Comparison of ENCODE assay signal across 27 cellular contexts in the genomic region with DNA sequence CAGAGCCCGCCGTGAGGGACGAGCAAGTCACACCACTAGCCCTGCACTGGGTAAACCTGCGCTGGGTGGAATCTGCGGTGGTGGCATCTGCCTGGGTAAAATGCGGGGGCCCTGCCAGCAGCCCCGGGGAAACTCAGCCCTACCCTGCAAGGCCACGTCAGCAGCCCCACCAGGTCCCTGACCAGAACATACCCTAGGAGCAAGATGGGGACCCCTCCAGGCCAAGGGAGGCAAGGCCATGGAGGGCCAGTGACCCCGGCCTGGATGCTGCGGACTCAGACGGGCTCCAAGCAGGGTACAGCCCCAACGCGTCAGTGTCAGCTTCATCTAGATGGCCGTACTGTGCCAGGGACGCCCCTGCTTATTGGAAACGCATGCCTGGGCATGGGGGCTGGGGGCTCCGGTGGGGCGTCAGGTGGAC. TPM values are rescaled to one million over a fixed set of nuclear protein-coding genes. Genes with fewer than 3 reads are reported as not detected.
A peak's percentile ranks its signal among the peaks of the same experiment; 100 is the strongest.
DNase-seq lines count a peak whose midpoint lies in the region; ATAC-seq and TF ChIP-seq lines count a peak whose summit lies in the region.
"Had no signal": no experiment of that assay in that cellular context is flagged by ENCODE, and none has a peak within 500 bp of the region (broad histone marks: within the 10 kb centered on the region; RNA-seq: fewer than 3 reads in every experiment).

No MANE protein-coding gene starts in this region.

- no peak overlapping the region for H3K4me3 ChIP-seq in H7 (ENCODE audit: insufficient read depth, low read depth, low read length)
- H3K4me3 ChIP-seq in Panc1 (ENCODE audit: low read depth in 2 of 2, low read length in 2 of 2) = no peak overlapping the region
- H3K4me3 ChIP-seq in lower lobe of right lung = no peak overlapping the region
- no peak overlapping the region for H3K4me3 ChIP-seq in esophagus squamous epithelium
- H3K4me3 ChIP-seq in effector memory CD4-positive, alpha-beta T cell (ENCODE audit: insufficient read depth, low read depth, low read length, poor library complexity, severe bottlenecking) = no peak overlapping the region
- H3K4me3 ChIP-seq: A549; BLaER1 treated with 17β-estradiol and CSF1 and Interleukin-3, amounts not matched to agents 10 nM and 100 nM; GM12878; MG63 had no signal

- no peak for TF ChIP-seq POLR2A in esophagus squamous epithelium (IDR thresholded peaks at IDR 0.05)

- H3K27ac Mint-ChIP-seq in activated T-helper 1 cell treated with anti-CD3 and anti-CD28 coated beads, Interleukin-12 subunit alpha, Interleukin-12 subunit beta, Interleukin-2, Interleukin-4 antibody, amounts not matched to agents 30 ng/mL and 10 ng/mL and 1 ng/mL, durations not matched to agents 14 hours and 24 hours and 36 hours = no peak overlapping the region
- H3K27ac Mint-ChIP-seq: CD4-positive, alpha-beta T cell; H9 had no signal

- POLR2A ChIA-PET in Panc1 (lab: Charles Lee) = no interaction called here

- peaks cover 19% of the 10 kb centered on the region for H3K36me3 Mint-ChIP-seq in activated T-helper 1 cell treated with anti-CD3 and anti-CD28 coated beads, Interleukin-12 subunit alpha, Interleukin-12 subunit beta, Interleukin-2, Interleukin-4 antibody, amounts not matched to agents 30 ng/mL and 10 ng/mL and 1 ng/mL, durations not matched to agents 14 hours and 24 hours and 36 hours (ENCODE audit: low read depth)

- H3K27ac ChIP-seq in Panc1 (ENCODE audit: low read length) = no peak overlapping the region
- no peak overlapping the region for H3K27ac ChIP-seq in lower lobe of right lung
- no peak overlapping the region for H3K27ac ChIP-seq in esophagus squamous epithelium
- no peak overlapping the region for H3K27ac ChIP-seq in effector memory CD4-positive, alpha-beta T cell (ENCODE audit: insufficient read depth, low read length, poor library complexity, severe bottlenecking)
- H3K27ac ChIP-seq: A549; BLaER1 treated with 17β-estradiol and CSF1 and Interleukin-3, amounts not matched to agents 10 nM and 100 nM; RWPE1 had no signal

- WGBS in esophagus squamous epithelium, 2 donors = 93 to 98% methylated on average over 7 to 9 of the region's 18 CpGs

- H3K9me3 ChIP-seq in Panc1 (ENCODE audit: control insufficient read depth, insufficient read depth, low read depth, low read length) (no peaks in the 10 kb centered on the region), lower lobe of right lung (no peaks in the 10 kb centered on the region), esophagus squamous epithelium (no peaks in the 10 kb centered on the region)
- no peaks in the 10 kb centered on the region for H3K9me3 ChIP-seq in effector memory CD4-positive, alpha-beta T cell (ENCODE audit: control insufficient read depth, low read length)
- H3K9me3 ChIP-seq: A549, MG63, SK-N-SH had no signal

- H3K4me1 ChIP-seq in Panc1 (ENCODE audit: control insufficient read depth, insufficient read depth, low read length) (no peaks in the 10 kb centered on the region), lower lobe of right lung (peaks cover 10% of the 10 kb centered on the region), esophagus squamous epithelium (peaks cover 0 to 10% (median 0%) of the 10 kb centered on the region in 3 donors)
- no peaks in the 10 kb centered on the region for H3K4me1 ChIP-seq in effector memory CD4-positive, alpha-beta T cell (ENCODE audit: control insufficient read depth, insufficient read depth, low read length, poor library complexity, severe bottlenecking)
- H3K4me1 ChIP-seq: A549 had no signal

- H3K4me1 Mint-ChIP-seq in activated T-helper 1 cell treated with anti-CD3 and anti-CD28 coated beads, Interleukin-12 subunit alpha, Interleukin-12 subunit beta, Interleukin-2, Interleukin-4 antibody, amounts not matched to agents 30 ng/mL and 10 ng/mL and 1 ng/mL, durations not matched to agents 14 hours and 24 hours and 36 hours (ENCODE audit: low read depth) = no peaks in the 10 kb centered on the region

- no peak overlapping the region for H3K4me3 Mint-ChIP-seq in activated T-helper 1 cell treated with anti-CD3 and anti-CD28 coated beads, Interleukin-12 subunit alpha, Interleukin-12 subunit beta, Interleukin-2, Interleukin-4 antibody, amounts not matched to agents 30 ng/mL and 10 ng/mL and 1 ng/mL, durations not matched to agents 14 hours and 24 hours and 36 hours
- H3K4me3 Mint-ChIP-seq: CD4-positive, alpha-beta T cell; H9 had no signal

- H3K9me3 Mint-ChIP-seq in activated T-helper 1 cell treated with anti-CD3 and anti-CD28 coated beads, Interleukin-12 subunit alpha, Interleukin-12 subunit beta, Interleukin-2, Interleukin-4 antibody, amounts not matched to agents 30 ng/mL and 10 ng/mL and 1 ng/mL, durations not matched to agents 14 hours and 24 hours and 36 hours = no peaks in the 10 kb centered on the region
- H3K9me3 Mint-ChIP-seq: CD4-positive, alpha-beta T cell had no signal

- in situ Hi-C loops in Panc1 (cut with HindIII; ENCODE audit: low pct_unique_long_range_greater_than_20kb, low sequenced_read_pairs) = no loop called here

- no TSS peak for BruUV-seq in Panc1 (replicated peaks; lab: Mats Ljungman, UMichigan)

- peaks cover 3% of the 10 kb centered on the region for H3K36me3 ChIP-seq in H7 (replicated peaks; ENCODE audit: control insufficient read depth, insufficient read depth, low read length)
- H3K36me3 ChIP-seq in Panc1 (ENCODE audit: control insufficient read depth, insufficient read depth, low read length) = peaks cover 3% of the 10 kb centered on the region; the same call in 1 of the 2 replicates
- peaks cover 91% of the 10 kb centered on the region for H3K36me3 ChIP-seq in lower lobe of right lung
- H3K36me3 ChIP-seq in esophagus squamous epithelium = peaks cover 32 to 94% (median 57%) of the 10 kb centered on the region in 3 donors
- H3K36me3 ChIP-seq in effector memory CD4-positive, alpha-beta T cell (ENCODE audit: control insufficient read depth, insufficient read depth, low read length) = peaks cover 58% of the 10 kb centered on the region
- H3K36me3 ChIP-seq: MG63 had no signal

- TF ChIP-seq CTCF in Panc1 (IDR thresholded peaks at IDR 0.05) = no peak
- TF ChIP-seq CTCF in lower lobe of right lung (IDR thresholded peaks at IDR 0.05) = no peak
- no peak for TF ChIP-seq CTCF in esophagus squamous epithelium (IDR thresholded peaks at IDR 0.05)

- ATAC-seq in Panc1 (peak; percentile 37; the same call in 1 of the 2 replicates), left ventricle myocardium superior (no peak), lower lobe of right lung (peak in 1 of 2 donors; percentile 9)
- ATAC-seq: A549, GM12878 had no signal

- DNase-seq in H7 (peak; percentile 81), Panc1 (ENCODE audit: low read depth, low spot score) (no peak), left ventricle myocardium superior (peak; percentile 21), lower lobe of right lung (peak; percentile 41), activated gamma-delta T cell treated with Interleukin-2 at 50 U/mL for 16 hours (no peak), esophagus squamous epithelium (lab: John Stamatoyannopoulos, UW) (no peak)
- DNase-seq in activated T-helper 1 cell treated with anti-CD3 and anti-CD28 coated beads, Interleukin-12 subunit alpha, Interleukin-12 subunit beta, Interleukin-2, Interleukin-4 antibody, amounts not matched to agents 30 ng/mL and 10 ng/mL and 1 ng/mL, durations not matched to agents 14 hours and 24 hours and 36 hours (ENCODE audit: low spot score) = no peak
- no peak for DNase-seq in effector memory CD4-positive, alpha-beta T cell
- DNase-seq: AML-193; CD4-positive, alpha-beta T cell; H9; IMR-90; KG1; MG63; NCI-H1105 treated with DMSO at 0.1 percent for 48 hours; NCI-H146; NCI-H1930; NCI-H2107; NCI-H446; NCI-H526; SIG-M5; SK-N-SH; SW 1271 had no signal

- intact Hi-C loops in Panc1 (cut with micrococcal nuclease; ENCODE audit: unreplicated experiment) (no loop called here), left ventricle myocardium superior (cut with micrococcal nuclease) (no loop called here), lower lobe of right lung (cut with DNase I) (no loop called here), esophagus squamous epithelium (cut with DNase I) (no loop called here)
- intact Hi-C loops in activated T-helper 1 cell treated with anti-CD3 and anti-CD28 coated beads, Interleukin-12 subunit alpha, Interleukin-12 subunit beta, Interleukin-2, Interleukin-4 antibody, amounts not matched to agents 30 ng/mL and 10 ng/mL and 1 ng/mL, durations not matched to agents 14 hours and 24 hours and 36 hours (cut with micrococcal nuclease) = no loop called here

- H3K27me3 Mint-ChIP-seq in activated T-helper 1 cell treated with anti-CD3 and anti-CD28 coated beads, Interleukin-12 subunit alpha, Interleukin-12 subunit beta, Interleukin-2, Interleukin-4 antibody, amounts not matched to agents 30 ng/mL and 10 ng/mL and 1 ng/mL, durations not matched to agents 14 hours and 24 hours and 36 hours (ENCODE audit: insufficient read depth) = no peaks in the 10 kb centered on the region
- H3K27me3 Mint-ChIP-seq: CD4-positive, alpha-beta T cell had no signal

- CTCF ChIA-PET in Panc1 (lab: Charles Lee) = no interaction called here

- no peaks in the 10 kb centered on the region for H3K27me3 ChIP-seq in H7 (ENCODE audit: control insufficient read depth, insufficient read depth, low read length)
- no peaks in the 10 kb centered on the region for H3K27me3 ChIP-seq in Panc1 (ENCODE audit: control insufficient read depth, insufficient read depth, low read length)
- no peaks in the 10 kb centered on the region for H3K27me3 ChIP-seq in lower lobe of right lung (ENCODE audit: low read depth)
- no peaks in the 10 kb centered on the region for H3K27me3 ChIP-seq in esophagus squamous epithelium
- no peaks in the 10 kb centered on the region for H3K27me3 ChIP-seq in effector memory CD4-positive, alpha-beta T cell (replicated peaks; ENCODE audit: control insufficient read depth, insufficient read depth, low read length, poor library complexity, severe bottlenecking)
- H3K27me3 ChIP-seq: BLaER1 treated with 17β-estradiol and CSF1 and Interleukin-3, amounts not matched to agents 10 nM and 100 nM; MG63 had no signal

RNA-seq across cellular contexts. Expression of a gene that starts 26.3 kb away (rescaled TPM):
- 11.2 and 11.8 TPM in 2 replicates for total RNA-seq in H7 (2014; rRNA removed; shearing (Covaris generic))
- total RNA-seq in Panc1 (2021; ENCODE audit: unreplicated experiment) = 141 TPM
- 222 TPM for polyA plus RNA-seq in Panc1 (2012; ENCODE audit: insufficient read length)
- total RNA-seq in left ventricle myocardium superior = 50.2 TPM
- total RNA-seq in lower lobe of right lung = 68.4 TPM
- 100 to 1,000 TPM in 1 of 4 donors, 10 to 100 TPM in 3; 53.0 to 106 (median 63.6) TPM for total RNA-seq in esophagus squamous epithelium
- total RNA-seq in activated T-helper 1 cell treated with anti-CD3 and anti-CD28 coated beads, Interleukin-12 subunit alpha, Interleukin-12 subunit beta, Interleukin-2, Interleukin-4 antibody, amounts not matched to agents 30 ng/mL and 10 ng/mL and 1 ng/mL, durations not matched to agents 14 hours and 24 hours and 36 hours = 37.4 and 42.9 TPM in 2 replicates

Comparison
In these comparisons a context has a peak if more than half of its experiments do, and no peak if none do; other contexts are left out.
1. DNase-seq: peak in H7 (single experiment), left ventricle myocardium superior (single experiment) and lower lobe of right lung (single experiment); none in Panc1 (single experiment), activated gamma-delta T cell treated with Interleukin-2 at 50 U/mL for 16 hours (single experiment), esophagus squamous epithelium (single experiment), activated T-helper 1 cell treated with anti-CD3 and anti-CD28 coated beads, Interleukin-12 subunit alpha, Interleukin-12 subunit beta, Interleukin-2, Interleukin-4 antibody, amounts not matched to agents 30 ng/mL and 10 ng/mL and 1 ng/mL, durations not matched to agents 14 hours and 24 hours and 36 hours (single experiment) and effector memory CD4-positive, alpha-beta T cell (0 of 3).